In genomic region chr19:4108767-4109625, GRCh38 we compare ENCODE assay signal across 10 cellular contexts. TPM values are rescaled to one million over a fixed set of nuclear protein-coding genes. Genes with fewer than 3 reads are reported as not detected.
DNase-seq lines count a peak whose midpoint lies in the region; TF ChIP-seq lines count a peak whose summit lies in the region.
"Had no signal": no experiment of that assay in that cellular context is flagged by ENCODE, and none has a peak within 500 bp of the region (broad histone marks: within the 10 kb centered on the region; RNA-seq: fewer than 3 reads in every experiment).

No MANE protein-coding gene starts in this region.

- H3K79me2 ChIP-seq in OCI-LY7 (ENCODE audit: insufficient read depth, low read depth, low read length) (no peaks in the 10 kb centered on the region), hepatocyte (no peaks in the 10 kb centered on the region)

- H3K9me2 ChIP-seq in OCI-LY7 (ENCODE audit: insufficient read depth, low read length): no peaks in the 10 kb centered on the region
- H3K9me2 ChIP-seq in hepatocyte (replicated peaks; ENCODE audit: insufficient read depth): no peaks in the 10 kb centered on the region

- intact Hi-C loops in OCI-LY7 (cut with micrococcal nuclease; ENCODE audit: unreplicated experiment): no loop called here

- no peak overlapping the region for H3K4me2 ChIP-seq in OCI-LY7 (ENCODE audit: low read length)
- H3K4me2 ChIP-seq in hepatocyte: no peak overlapping the region

- H3K9me3 Mint-ChIP-seq in activated naive CD4-positive, alpha-beta T cell treated with anti-CD3 and anti-CD28 coated beads, Interleukin-2, amount 10 ng/mL, durations not matched to agents 7 days and 5 days: no peaks in the 10 kb centered on the region

- H3K36me3 Mint-ChIP-seq in activated naive CD4-positive, alpha-beta T cell treated with anti-CD3 and anti-CD28 coated beads, Interleukin-2, amount 10 ng/mL, durations not matched to agents 7 days and 5 days: peaks cover 69% of the 10 kb centered on the region

- CTCF ChIA-PET in OCI-LY7 (lab: Charles Lee; ENCODE audit: unreplicated experiment): no interaction called here
- CTCF ChIA-PET in activated naive CD4-positive, alpha-beta T cell treated with anti-CD3 and anti-CD28 coated beads, Interleukin-2, amount 10 ng/mL, durations not matched to agents 7 days and 5 days (lab: Charles Lee): interaction anchor here (1.0 to 2.3 kb wide), 2 partner anchors 20 to 31 kb away, joined by 6 to 7 read pairs; no protein-coding TSS in a partner anchor

- 96% methylated on average over 34 of the region's 35 CpGs for WGBS in hepatocyte (ENCODE audit: low lambda C conversion rate, missing lambda C conversion rate)

- POLR2A ChIA-PET in OCI-LY7 (lab: Charles Lee): interaction anchor here (0.6 kb wide), 1 partner anchor 1311 kb away, joined by 4 read pairs; no protein-coding TSS in a partner anchor

- H3K36me3 ChIP-seq in OCI-LY7 (ENCODE audit: insufficient read depth, low read length) (peaks cover 83% of the 10 kb centered on the region), hepatocyte (replicated peaks; ENCODE audit: insufficient read depth, low read depth) (no peaks in the 10 kb centered on the region)

- peak; percentile 35 for DNase-seq in SIG-M5 treated with dmso at 0.1 percent for 504 hours (lab: John Stamatoyannopoulos, UW; ENCODE audit: unreplicated experiment)
- no peak for DNase-seq in SIG-M5 (lab: John Stamatoyannopoulos, UW)
- no peak for DNase-seq in OCI-LY7 (ENCODE audit: low spot score)
- DNase-seq in activated naive CD4-positive, alpha-beta T cell treated with anti-CD3 and anti-CD28 coated beads, Interleukin-2, amount 10 ng/mL, durations not matched to agents 7 days and 5 days: peak; percentile 88
- DNase-seq in stimulated activated CD8-positive, alpha-beta memory T cell treated with anti-CD3 and anti-CD28 coated beads, Interleukin-4, amount 100 ng/mL, for 1 hour (ENCODE audit: low read depth in 2 of 2, low spot score in 1 of 2): peak; percentile 47 to 60
- no peak for DNase-seq in NCI-H2029 (lab: John Stamatoyannopoulos, UW)
- DNase-seq in SW480 (ENCODE audit: low spot score): no peak
- no peak for DNase-seq in hepatocyte (ENCODE audit: low spot score)

- H3K4me1 ChIP-seq in OCI-LY7 (ENCODE audit: insufficient read depth, low read length, poor library complexity, severe bottlenecking) (no peaks in the 10 kb centered on the region), hepatocyte (ENCODE audit: insufficient read depth) (no peaks in the 10 kb centered on the region)

- no peaks in the 10 kb centered on the region for H4K20me1 ChIP-seq in OCI-LY7 (ENCODE audit: insufficient read depth, low read length)
- no peaks in the 10 kb centered on the region for H4K20me1 ChIP-seq in hepatocyte (ENCODE audit: insufficient read depth, poor library complexity, severe bottlenecking)

- H3K4me3 ChIP-seq in OCI-LY7 (ENCODE audit: low read depth, low read length, poor library complexity, severe bottlenecking): no peak overlapping the region
- H3K4me3 ChIP-seq in hepatocyte: no peak overlapping the region

- TF ChIP-seq CTCF in OCI-LY7 (conservative IDR thresholded peaks at IDR 0.05; ENCODE audit: low read length) (no peak), hepatocyte (IDR thresholded peaks at IDR 0.05; ENCODE audit: poor library complexity) (no peak)

- TSS peak; percentile 23 for BruUV-seq in OCI-LY7 (replicated peaks; lab: Mats Ljungman, UMichigan)

- no peaks in the 10 kb centered on the region for H3K9me3 ChIP-seq in OCI-LY7 (ENCODE audit: low read length)
- H3K9me3 ChIP-seq in hepatocyte (ENCODE audit: low read depth): no peaks in the 10 kb centered on the region

- H3K4me1 Mint-ChIP-seq in activated naive CD4-positive, alpha-beta T cell treated with anti-CD3 and anti-CD28 coated beads, Interleukin-2, amount 10 ng/mL, durations not matched to agents 7 days and 5 days: peaks cover 85% of the 10 kb centered on the region

- no peaks in the 10 kb centered on the region for H3K27me3 ChIP-seq in hepatocyte

- H3K4me3 Mint-ChIP-seq in activated naive CD4-positive, alpha-beta T cell treated with anti-CD3 and anti-CD28 coated beads, Interleukin-2, amount 10 ng/mL, durations not matched to agents 7 days and 5 days: peak overlapping the region; percentile 53

- peak overlapping the region; percentile 96 for H3K27ac Mint-ChIP-seq in activated naive CD4-positive, alpha-beta T cell treated with anti-CD3 and anti-CD28 coated beads, Interleukin-2, amount 10 ng/mL, durations not matched to agents 7 days and 5 days

- H3K27ac ChIP-seq in OCI-LY7 (ENCODE audit: low read depth, low read length, poor library complexity, severe bottlenecking): no peak overlapping the region
- no peak overlapping the region for H3K27ac ChIP-seq in hepatocyte
- H3K27ac ChIP-seq: 22Rv1 had no signal

- H2AFZ ChIP-seq in OCI-LY7 (ENCODE audit: low read length) (no peak overlapping the region), hepatocyte (no peak overlapping the region)

- H3K27me3 Mint-ChIP-seq in activated naive CD4-positive, alpha-beta T cell treated with anti-CD3 and anti-CD28 coated beads, Interleukin-2, amount 10 ng/mL, durations not matched to agents 7 days and 5 days: no peaks in the 10 kb centered on the region

RNA-seq across cellular contexts. Expression of gene MAP2K2, which starts 14.9 kb away (rescaled TPM):
- total RNA-seq in OCI-LY7 (2014; rRNA removed; shearing (Covaris generic)): 84.7 and 105 TPM in 2 replicates
- total RNA-seq in OCI-LY7 (2022) (116 and 120 TPM in 2 replicates), hepatocyte (133 and 135 TPM in 2 replicates)
- polyA plus RNA-seq in hepatocyte: 188 and 196 TPM in 2 replicates

RNA-seq across cellular contexts. Expression of gene ZBTB7A, which starts 42.3 kb away (rescaled TPM):
- total RNA-seq in OCI-LY7 (2014; rRNA removed; shearing (Covaris generic)): 13.1 and 17.2 TPM in 2 replicates
- total RNA-seq in OCI-LY7 (2022) (29.3 and 31.2 TPM in 2 replicates), hepatocyte (19.2 and 23.3 TPM in 2 replicates)
- polyA plus RNA-seq in hepatocyte: 46.1 and 46.2 TPM in 2 replicates

RNA-seq across cellular contexts. Expression of gene CREB3L3, which starts 44.4 kb away (rescaled TPM):
- total RNA-seq in OCI-LY7 (2014; rRNA removed; shearing (Covaris generic)): 0.08 and 0.09 TPM in 2 replicates
- total RNA-seq in OCI-LY7 (2022): not detected in 2 replicates
- 21.7 and 31.9 TPM in 2 replicates for total RNA-seq in hepatocyte
- 31.2 and 48.5 TPM in 2 replicates for polyA plus RNA-seq in hepatocyte
- total RNA-seq: RPMI7951 had no signal

Comparison
In these comparisons a context has a peak if more than half of its experiments do, and no peak if none do; other contexts are left out.
1. DNase-seq: peak in SIG-M5 treated with dmso at 0.1 percent for 504 hours (single experiment), activated naive CD4-positive, alpha-beta T cell treated with anti-CD3 and anti-CD28 coated beads, Interleukin-2, amount 10 ng/mL, durations not matched to agents 7 days and 5 days (single experiment) and stimulated activated CD8-positive, alpha-beta memory T cell treated with anti-CD3 and anti-CD28 coated beads, Interleukin-4, amount 100 ng/mL, for 1 hour (2 of 2); none in SIG-M5 (single experiment), OCI-LY7 (single experiment), NCI-H2029 (single experiment), SW480 (single experiment) and hepatocyte (single experiment).
2. RNA of gene CREB3L3, which starts 44.4 kb away (total RNA-seq): 21.7 to 31.9 TPM in hepatocyte; 0.08 to 0.09 TPM in OCI-LY7; every median in the first group is over 10 times any median in the second.